Comparison of ENCODE assay signal across 17 cellular contexts in genomic region chr3:65685621-65686020, GRCh38.
DNase-seq lines count a peak whose midpoint lies in the region; ATAC-seq, FAIRE-seq and TF ChIP-seq lines count a peak whose summit lies in the region.
"Had no signal": no experiment of that assay in that cellular context is flagged by ENCODE, and none has a peak within 500 bp of the region (broad histone marks: within the 10 kb centered on the region; RNA-seq: fewer than 3 reads in every experiment).

No MANE protein-coding gene starts in this region.

- in situ Hi-C loops in astrocyte of the spinal cord (cut with HindIII; ENCODE audit: low sequenced_read_pairs), result no loop called here

- no peaks in the 10 kb centered on the region for H3K9me3 ChIP-seq in cardiac muscle cell (ENCODE audit: low read depth)
- H3K9me3 ChIP-seq in thyroid gland, result no peaks in the 10 kb centered on the region
- H3K9me3 ChIP-seq: suprapubic skin had no signal

- 11 to 14% methylated on average over 3 of the region's 3 CpGs for WGBS in thyroid gland, 2 donors

- H3K4me3 ChIP-seq in cardiac muscle cell, result no peak overlapping the region
- H3K4me3 ChIP-seq in astrocyte of the spinal cord (ENCODE audit: low read depth, low read length), result no peak overlapping the region
- H3K4me3 ChIP-seq in thyroid gland (replicated peaks in 1 of 3), result no peak overlapping the region
- H3K4me3 ChIP-seq: suprapubic skin had no signal

- H3K9me3 Mint-ChIP-seq in activated naive CD4-positive, alpha-beta T cell treated with anti-CD3 and anti-CD28 coated beads, Interleukin-2, amount 50 U/mL, for 72 hours, result peaks cover 4 to 8% of the 10 kb centered on the region in 2 donors
- H3K9me3 Mint-ChIP-seq: WTC11 had no signal

- no peak for TF ChIP-seq CTCF in cardiac muscle cell (IDR thresholded peaks at IDR 0.05; ENCODE audit: low read depth, low read length)
- TF ChIP-seq CTCF in astrocyte of the spinal cord (IDR thresholded peaks at IDR 0.05; ENCODE audit: low read depth, low read length), result no peak
- TF ChIP-seq CTCF in thyroid gland (IDR thresholded peaks at IDR 0.05), result no peak

- H3K36me3 ChIP-seq in cardiac muscle cell, result no peaks in the 10 kb centered on the region
- H3K36me3 ChIP-seq in thyroid gland, result no peaks in the 10 kb centered on the region
- H3K36me3 ChIP-seq: suprapubic skin had no signal

- H3K36me3 Mint-ChIP-seq in activated naive CD4-positive, alpha-beta T cell treated with anti-CD3 and anti-CD28 coated beads, Interleukin-2, amount 50 U/mL, for 72 hours, result no peaks in the 10 kb centered on the region
- H3K36me3 Mint-ChIP-seq: WTC11 had no signal

- H3K4me1 ChIP-seq in cardiac muscle cell (ENCODE audit: low read depth), result peaks cover 33% of the 10 kb centered on the region
- H3K4me1 ChIP-seq in thyroid gland, result peaks cover 9 to 15% of the 10 kb centered on the region in 2 donors

- peak; percentile 66 to 68 for DNase-seq in cardiac muscle cell (ENCODE audit: low read depth in 1 of 2, low spot score in 1 of 2)
- no peak for DNase-seq in Right ventricle myocardium inferior (ENCODE audit: missing footprints)
- DNase-seq in astrocyte of the spinal cord (ENCODE audit: low read depth, low spot score), result peak; percentile 50
- DNase-seq in left kidney (ENCODE audit: low read depth, low spot score), result peak; percentile 50
- peak; percentile 68 for DNase-seq in thyroid gland
- DNase-seq in GM19239 (ENCODE audit: insufficient read length, low spot score), result no peak
- DNase-seq in activated naive CD4-positive, alpha-beta T cell treated with anti-CD3 and anti-CD28 coated beads, Interleukin-2, amount 50 U/mL, for 72 hours (ENCODE audit: low spot score in 2 of 2), result no peak
- DNase-seq in NCI-H146 (lab: John Stamatoyannopoulos, UW), result no peak
- DNase-seq: activated naive CD4-positive, alpha-beta T cell treated with Interleukin-2 at 50 U/mL for 16 hours; cortex of kidney; mammary epithelial cell; NCI-H2171; stimulated activated CD4-positive, alpha-beta T cell treated with anti-CD3 and anti-CD28 coated beads, Interleukin-15, amount 100 ng/mL, for 24 hours had no signal

- no peak for TF ChIP-seq POLR2A in thyroid gland (IDR thresholded peaks at IDR 0.05)

- ATAC-seq in Right ventricle myocardium inferior, result no peak
- ATAC-seq in activated naive CD4-positive, alpha-beta T cell treated with anti-CD3 and anti-CD28 coated beads, Interleukin-2, amount 50 U/mL, for 72 hours, result no peak
- ATAC-seq: esophagus mucosa, WTC11 had no signal

- intact Hi-C loops in Right ventricle myocardium inferior (cut with DNase I), result no loop called here
- intact Hi-C loops in thyroid gland (cut with DNase I), result no loop called here

- H3K27me3 ChIP-seq in cardiac muscle cell (no peaks in the 10 kb centered on the region), thyroid gland (no peaks in the 10 kb centered on the region)
- H3K27me3 ChIP-seq: suprapubic skin had no signal

- H3K27ac Mint-ChIP-seq in activated naive CD4-positive, alpha-beta T cell treated with anti-CD3 and anti-CD28 coated beads, Interleukin-2, amount 50 U/mL, for 72 hours, result no peak overlapping the region
- H3K27ac Mint-ChIP-seq: WTC11 had no signal

- H3K27ac ChIP-seq in cardiac muscle cell (peak overlapping the region; percentile 86), thyroid gland (peak overlapping the region; percentile 27 to 67 (median 45))
- H3K27ac ChIP-seq: suprapubic skin had no signal

- no peak for FAIRE-seq in GM19239 (lab: Jason Lieb, UNC)
- FAIRE-seq: D721Med had no signal

Comparison
In these comparisons a context has a peak if more than half of its experiments do, and no peak if none do; other contexts are left out.
1. DNase-seq: peak in cardiac muscle cell (2 of 2), astrocyte of the spinal cord (single experiment), left kidney (single experiment) and thyroid gland (2 of 2); none in Right ventricle myocardium inferior (single experiment), GM19239 (single experiment), activated naive CD4-positive, alpha-beta T cell treated with anti-CD3 and anti-CD28 coated beads, Interleukin-2, amount 50 U/mL, for 72 hours (0 of 2) and NCI-H146 (single experiment).